24 cellular contexts compared by ENCODE assay signal in the genomic region with DNA sequence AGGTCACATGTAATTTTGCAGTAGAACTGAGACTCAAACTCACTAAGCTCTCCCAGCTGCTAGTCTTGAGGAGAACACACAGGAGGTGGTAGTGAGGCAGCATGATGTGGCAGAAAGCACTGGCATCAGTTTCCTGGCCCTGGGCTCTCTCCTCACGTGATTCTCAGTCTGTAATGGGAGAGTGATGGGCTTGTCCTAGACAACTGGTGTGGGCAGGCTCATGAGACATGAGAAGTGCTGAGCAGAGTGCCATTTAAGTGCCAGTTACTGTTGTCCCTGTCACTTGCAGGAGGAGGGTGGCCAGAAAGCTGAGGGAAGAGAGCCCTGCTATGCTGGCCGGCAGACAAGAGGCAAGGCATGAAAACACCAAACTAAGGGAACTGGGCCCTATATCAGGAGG. TPM values are rescaled to one million over a fixed set of nuclear protein-coding genes. Genes with fewer than 3 reads are reported as not detected.
DNase-seq lines count a peak whose midpoint lies in the region; ATAC-seq and TF ChIP-seq lines count a peak whose summit lies in the region.
"Had no signal": no experiment of that assay in that cellular context is flagged by ENCODE, and none has a peak within 500 bp of the region (broad histone marks: within the 10 kb centered on the region; RNA-seq: fewer than 3 reads in every experiment).

No MANE protein-coding gene starts in this region.

- DNase-seq in heart left ventricle (peak in 2 of 5 donors; percentile 14 to 55), left ventricle myocardium inferior (no peak), fibroblast of lung (ENCODE audit: low read depth in 2 of 2) (no peak), neural progenitor cell (ENCODE audit: low spot score) (no peak), erythroblast (lab: John Stamatoyannopoulos, UW) (no peak), GM13976 (ENCODE audit: low spot score) (no peak), HEK293T (ENCODE audit: extremely low spot score) (no peak)
- DNase-seq: activated CD4-positive, CD25-positive, alpha-beta regulatory T cell treated with anti-CD3 and anti-CD28 coated beads, Interleukin-2, amount 50 U/mL, for 72 hours; DMS 273 treated with DMSO at 0.1 percent for 48 hours; mucosa of descending colon; NCI-H1930; NCI-H446 treated with DMSO at 0.1 percent for 48 hours; NK-92 treated with Interleukin-12 subunit alpha and Interleukin-12 subunit beta, amount 100 ng/mL, for 24 hours; nucleus accumbens; sigmoid colon; stimulated activated CD4-positive, alpha-beta T cell treated with anti-CD3 and anti-CD28 coated beads, Interleukin-2, amount 100 ng/mL, for 24 hours; T1000 had no signal

- H3K4me2 ChIP-seq in fibroblast of lung (ENCODE audit: extremely low read depth, insufficient read depth, low read length) (no peak overlapping the region), neural progenitor cell (no peak overlapping the region)
- H3K4me2 ChIP-seq: A549 had no signal

- H3K4me1 ChIP-seq in heart left ventricle, result peaks cover 0 to 32% (median 5%) of the 10 kb centered on the region in 12 donors
- peaks cover 42% of the 10 kb centered on the region for H3K4me1 ChIP-seq in left ventricle myocardium inferior
- peaks cover 18% of the 10 kb centered on the region for H3K4me1 ChIP-seq in fibroblast of lung (ENCODE audit: control insufficient read depth, extremely low read depth, insufficient read depth, low read length)
- H3K4me1 ChIP-seq in neural progenitor cell, result no peaks in the 10 kb centered on the region
- H3K4me1 ChIP-seq: A549 had no signal

- in situ Hi-C loops in GM13976 (cut with MboI; ENCODE audit: low sequenced_read_pairs, unreplicated experiment), result no loop called here

- H2AFZ ChIP-seq in fibroblast of lung (ENCODE audit: low read length) (no peak overlapping the region), neural progenitor cell (replicated peaks) (no peak overlapping the region)

- H3K36me3 Mint-ChIP-seq in neural progenitor cell, result no peaks in the 10 kb centered on the region
- H3K36me3 Mint-ChIP-seq: activated naive CD8-positive, alpha-beta T cell had no signal

- H3K79me2 ChIP-seq in fibroblast of lung (ENCODE audit: control insufficient read depth, insufficient read depth, low read length) (no peaks in the 10 kb centered on the region), neural progenitor cell (ENCODE audit: low read depth) (no peaks in the 10 kb centered on the region)

- no peaks in the 10 kb centered on the region for H3K36me3 ChIP-seq in heart left ventricle
- H3K36me3 ChIP-seq in left ventricle myocardium inferior, result no peaks in the 10 kb centered on the region
- no peaks in the 10 kb centered on the region for H3K36me3 ChIP-seq in fibroblast of lung (ENCODE audit: control insufficient read depth, insufficient read depth, low read length)
- H3K36me3 ChIP-seq in neural progenitor cell, result no peaks in the 10 kb centered on the region
- H3K36me3 ChIP-seq: sigmoid colon, tibial nerve had no signal

- peak overlapping the region in 2 of 12 donors; percentile 1 to 32 for H3K27ac ChIP-seq in heart left ventricle
- H3K27ac ChIP-seq in left ventricle myocardium inferior (replicated peaks), result no peak overlapping the region
- peak overlapping the region; percentile 30 for H3K27ac ChIP-seq in fibroblast of lung (ENCODE audit: insufficient read depth, low read length)
- no peak overlapping the region for H3K27ac ChIP-seq in neural progenitor cell
- H3K27ac ChIP-seq: A549, C4-2B had no signal

- TF ChIP-seq POLR2A in heart left ventricle (IDR thresholded peaks at IDR 0.05) (no peak), erythroblast (IDR thresholded peaks at IDR 0.05; ENCODE audit: low read length) (no peak)

- H3K9me3 ChIP-seq in heart left ventricle (no peaks in the 10 kb centered on the region), left ventricle myocardium inferior (replicated peaks) (no peaks in the 10 kb centered on the region), fibroblast of lung (ENCODE audit: control insufficient read depth, insufficient read depth, low read depth, low read length) (no peaks in the 10 kb centered on the region), neural progenitor cell (ENCODE audit: low read depth) (no peaks in the 10 kb centered on the region)
- H3K9me3 ChIP-seq: A549, mucosa of descending colon, sigmoid colon, tibial nerve had no signal

- intact Hi-C loops in heart left ventricle (cut with DNase I), result loop anchor here in 2 of 10 donors (10.0 kb wide), 2 partner anchors 239 to 1259 kb away; a partner anchor contains a TSS
- intact Hi-C loops in left ventricle myocardium inferior (cut with micrococcal nuclease), result no loop called here

- H3K9me3 Mint-ChIP-seq in neural progenitor cell, result no peaks in the 10 kb centered on the region
- H3K9me3 Mint-ChIP-seq: stimulated activated naive CD8-positive, alpha-beta T cell treated with anti-CD3 and anti-CD28 coated beads, Interleukin-15, Interleukin-2, amounts not matched to agents 100 ng/mL and 50 ng/mL, for 24 hours had no signal

- H3K4me3 ChIP-seq in heart left ventricle, result no peak overlapping the region
- H3K4me3 ChIP-seq in left ventricle myocardium inferior, result no peak overlapping the region
- no peak overlapping the region for H3K4me3 ChIP-seq in fibroblast of lung (replicated peaks in 1 of 4; ENCODE audit: control extremely low read depth in 1 of 4, insufficient read depth in 1 of 4, low read depth in 3 of 4, low read length in 4 of 4)
- no peak overlapping the region for H3K4me3 ChIP-seq in neural progenitor cell
- H3K4me3 ChIP-seq: A549, mucosa of descending colon, sigmoid colon, tibial nerve had no signal

- H3K4me3 Mint-ChIP-seq in neural progenitor cell, result no peak overlapping the region
- H3K4me3 Mint-ChIP-seq: activated naive CD8-positive, alpha-beta T cell; stimulated activated naive CD8-positive, alpha-beta T cell treated with anti-CD3 and anti-CD28 coated beads, Interleukin-15, Interleukin-2, amounts not matched to agents 100 ng/mL and 50 ng/mL, for 24 hours had no signal

- 39 to 77% (median 60%) methylated on average over 2 of the region's 2 CpGs for WGBS in heart left ventricle, 4 donors

- TF ChIP-seq CTCF in heart left ventricle (IDR thresholded peaks at IDR 0.05) (no peak), left ventricle myocardium inferior (IDR thresholded peaks at IDR 0.05; ENCODE audit: borderline replicate concordance) (no peak), fibroblast of lung (conservative IDR thresholded peaks at IDR 0.05 in 1 of 2, IDR thresholded peaks at IDR 0.05 in 1 of 2; ENCODE audit: low read depth in 1 of 2, low read length in 2 of 2) (no peak), neural progenitor cell (IDR thresholded peaks at IDR 0.05) (no peak), GM13976 (IDR thresholded peaks at IDR 0.05; ENCODE audit: borderline replicate concordance, control extremely low read depth, extremely low read depth, insufficient read depth, missing control alignments) (no peak)

- CTCF ChIA-PET in HEK293T (lab: Yijun Ruan, JAX), result interaction anchor here (0.7 kb wide), 1 partner anchor 1116 kb away, joined by 3 read pairs; no protein-coding TSS in a partner anchor

- no peaks in the 10 kb centered on the region for H3F3A ChIP-seq in neural progenitor cell (ENCODE audit: low read depth)

- no peaks in the 10 kb centered on the region for H3K4me1 Mint-ChIP-seq in neural progenitor cell

- no peaks in the 10 kb centered on the region for H3K27me3 Mint-ChIP-seq in neural progenitor cell (ENCODE audit: insufficient read depth, low read depth)

- POLR2A ChIA-PET in HEK293T (lab: Yijun Ruan, JAX), result no interaction called here

- peak overlapping the region; percentile 70 for H3K27ac Mint-ChIP-seq in neural progenitor cell
- H3K27ac Mint-ChIP-seq: activated naive CD8-positive, alpha-beta T cell; stimulated activated naive CD8-positive, alpha-beta T cell treated with anti-CD3 and anti-CD28 coated beads, Interleukin-15, Interleukin-2, amounts not matched to agents 100 ng/mL and 50 ng/mL, for 24 hours had no signal

- no peaks in the 10 kb centered on the region for H4K20me1 ChIP-seq in fibroblast of lung (ENCODE audit: control insufficient read depth, extremely low read depth, insufficient read depth, low read length)
- no peaks in the 10 kb centered on the region for H4K20me1 ChIP-seq in neural progenitor cell (ENCODE audit: low read depth)

- H3K9ac ChIP-seq in fibroblast of lung (ENCODE audit: insufficient read depth, low read length) (no peak overlapping the region), neural progenitor cell (no peak overlapping the region)

- no peaks in the 10 kb centered on the region for H3K27me3 ChIP-seq in heart left ventricle
- H3K27me3 ChIP-seq in left ventricle myocardium inferior (ENCODE audit: low read depth), result no peaks in the 10 kb centered on the region
- no peaks in the 10 kb centered on the region for H3K27me3 ChIP-seq in fibroblast of lung (ENCODE audit: control insufficient read depth, insufficient read depth, low read length)
- H3K27me3 ChIP-seq in neural progenitor cell, result no peaks in the 10 kb centered on the region
- H3K27me3 ChIP-seq: sigmoid colon, tibial nerve had no signal

- ATAC-seq in heart left ventricle, result peak; percentile 44 to 90 (median 76)
- ATAC-seq in GM19455 (IDR thresholded peaks at IDR 0.05; ENCODE audit: unreplicated experiment), result no peak
- ATAC-seq: A549, mucosa of descending colon, SK-N-SH treated with all-trans-retinoic acid at 6 μM for 48 hours had no signal

TF ChIP-seq in HEK293T, 16 proteins besides CTCF, POLR2A, EP300 and RAD21:
- no peak for TF ChIP-seq HDGF (IDR thresholded peaks at IDR 0.05; ENCODE audit: borderline replicate concordance)
- no peak for TF ChIP-seq NFRKB (IDR thresholded peaks at IDR 0.05)
- TF ChIP-seq FOXK2 (IDR thresholded peaks at IDR 0.05), result no peak
- no peak for TF ChIP-seq BHLHE40 (IDR thresholded peaks at IDR 0.05; ENCODE audit: borderline replicate concordance)
- no peak for TF ChIP-seq FOXA1 (IDR thresholded peaks at IDR 0.05)
- no peak for TF ChIP-seq FOXM1 (IDR thresholded peaks at IDR 0.05; ENCODE audit: borderline replicate concordance)
- no peak for TF ChIP-seq ZNF384 (IDR thresholded peaks at IDR 0.05)
- no peak for TF ChIP-seq LEF1 (IDR thresholded peaks at IDR 0.05; ENCODE audit: borderline replicate concordance)
- TF ChIP-seq SP1 (IDR thresholded peaks at IDR 0.05), result no peak

RNA-seq across cellular contexts. Expression of a gene that starts 48.5 kb away (rescaled TPM):
- under 1 TPM in 2 of 9 donors, not detected in 7; 0.09 to 0.12 TPM for total RNA-seq in heart left ventricle
- under 1 TPM; 0.15 to 0.18 TPM for polyA plus RNA-seq in heart left ventricle
- total RNA-seq in left ventricle myocardium inferior, result 0.25 TPM
- total RNA-seq in fibroblast of lung, result 0.51 and 1.2 TPM in 2 replicates
- polyA plus RNA-seq in fibroblast of lung, result 0.06 and 0.29 TPM in 2 replicates
- 0.07 TPM in 1 of 2 replicates, not detected in the other for polyA plus RNA-seq in fibroblast of lung (2012)
- polyA minus RNA-seq in fibroblast of lung (ENCODE audit: low replicate concordance), result 0.22 TPM in 1 of 2 replicates, not detected in the other
- 0.06 TPM in 1 of 2 replicates, not detected in the other for total RNA-seq in neural progenitor cell (ENCODE audit: low replicate concordance)
- polyA plus RNA-seq: A549 had no signal
